ENCODE assay signal across 6 cellular contexts in the genomic region with DNA sequence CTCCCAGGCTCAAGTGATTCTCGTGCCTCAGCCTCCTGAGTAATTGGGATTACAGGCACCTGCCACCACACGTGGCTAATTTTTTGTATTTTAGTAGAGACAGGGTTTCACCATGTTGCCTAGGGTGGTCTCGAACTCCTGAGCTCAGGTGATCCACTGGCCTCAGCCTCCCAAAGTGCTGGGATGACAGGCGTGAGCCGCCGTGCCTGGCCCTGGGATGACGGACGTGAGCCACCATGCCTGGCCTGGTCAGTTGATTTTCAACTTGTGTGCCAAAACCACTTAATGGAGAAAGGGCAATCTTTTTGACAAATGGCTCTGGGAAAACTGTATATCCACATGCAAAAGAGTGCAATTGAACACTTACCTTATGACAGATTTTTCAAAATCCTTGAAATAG. TPM values are rescaled to one million over a fixed set of nuclear protein-coding genes. Genes with fewer than 3 reads are reported as not detected.
"Had no signal": no experiment of that assay in that cellular context is flagged by ENCODE, and none has a peak within 500 bp of the region (broad histone marks: within the 10 kb centered on the region; RNA-seq: fewer than 3 reads in every experiment).

No MANE protein-coding gene starts in this region.

RNA-seq across cellular contexts. Expression of gene MUC5B, which starts 7.0 kb away (rescaled TPM):
- total RNA-seq: M059J, Right ventricle myocardium superior, SJSA1 had no signal
- polyA plus RNA-seq: SK-N-SH had no signal

RNA-seq across cellular contexts. Expression of gene MUC5AC, which starts 58.1 kb away (rescaled TPM):
- total RNA-seq: K562, M059J, Peyer's patch, Right ventricle myocardium superior had no signal
- polyA plus RNA-seq: K562, SK-N-SH had no signal
